1 cellular context compared by ENCODE assay signal in genomic region chr1:52842643-52843310, GRCh38.
TF ChIP-seq lines count a peak whose summit lies in the region.

ZYG11A (plus strand) TSS chr1:52842760; CDS start chr1:52842884, 124 bp downstream.

TF ChIP-seq in K562, 482 proteins besides CTCF, POLR2A, EP300 and RAD21 (continued from another document and continues in another):
- no peak for TF ChIP-seq DEAF1 (CRISPR knock-in tag; IDR thresholded peaks at IDR 0.05)
- TF ChIP-seq RB1 (IDR thresholded peaks at IDR 0.05; ENCODE audit: low read depth), result peak; percentile 85
- no peak for TF ChIP-seq E4F1 (CRISPR knock-in tag; IDR thresholded peaks at IDR 0.05; ENCODE audit: borderline replicate concordance)
- TF ChIP-seq CREB1 (IDR thresholded peaks at IDR 0.05), result peak; percentile 80
- TF ChIP-seq CREB1 (CRISPR knock-in tag; IDR thresholded peaks at IDR 0.05), result peak; percentile 67
- TF ChIP-seq ELF4 (CRISPR knock-in tag; IDR thresholded peaks at IDR 0.05), result no peak
- no peak; the same call in 1 of the 2 replicates for TF ChIP-seq LCOR (CRISPR knock-in tag; IDR thresholded peaks at IDR 0.05)
- 0 out of 2 replicates have a peak, but pooled peaks have one; percentile 9 for TF ChIP-seq PHF21A (IDR thresholded peaks at IDR 0.05; ENCODE audit: borderline replicate concordance, low read depth)
- TF ChIP-seq ARNT (IDR thresholded peaks at IDR 0.05), result no peak
- TF ChIP-seq ZNF444 (CRISPR knock-in tag; IDR thresholded peaks at IDR 0.05), result no peak
- no peak for TF ChIP-seq SMARCC2 (IDR thresholded peaks at IDR 0.05; ENCODE audit: low read depth)
- TF ChIP-seq SAP30 (IDR thresholded peaks at IDR 0.05; ENCODE audit: borderline replicate concordance, insufficient read depth, low read depth, low read length, poor library complexity, severe bottlenecking), result peak; percentile 87
- 0 out of 2 replicates have a peak, but pooled peaks have one; percentile 45 for TF ChIP-seq ZNF609 (CRISPR knock-in tag; IDR thresholded peaks at IDR 0.05; ENCODE audit: borderline replicate concordance)
- no peak for TF ChIP-seq TFE3 (CRISPR knock-in tag; IDR thresholded peaks at IDR 0.05)
- TF ChIP-seq ZNF212 (CRISPR knock-in tag; IDR thresholded peaks at IDR 0.05), result no peak
- no peak for TF ChIP-seq MCM3 (IDR thresholded peaks at IDR 0.05)
- no peak for TF ChIP-seq TGIF2 (CRISPR knock-in tag; IDR thresholded peaks at IDR 0.05)
- TF ChIP-seq CEBPB (tag; IDR thresholded peaks at IDR 0.05), result no peak
- TF ChIP-seq ZNF277 (CRISPR knock-in tag; IDR thresholded peaks at IDR 0.05; ENCODE audit: borderline replicate concordance), result no peak
- TF ChIP-seq ZNF184 (CRISPR knock-in tag; IDR thresholded peaks at IDR 0.05), result no peak
- no peak for TF ChIP-seq NCOA2 (IDR thresholded peaks at IDR 0.05; ENCODE audit: partially characterized antibody in 2 of 2)
- no peak for TF ChIP-seq FOXJ2 (tag; IDR thresholded peaks at IDR 0.05)
- peak; percentile 27; the same call in 1 of the 2 replicates for TF ChIP-seq CBFB (CRISPR knock-in tag; IDR thresholded peaks at IDR 0.05)
- TF ChIP-seq GABPB1 (CRISPR knock-in tag; IDR thresholded peaks at IDR 0.05), result peak; percentile 59
- no peak; the same call in 1 of the 2 replicates for TF ChIP-seq ZNF274 (IDR thresholded peaks at IDR 0.05; ENCODE audit: borderline replicate concordance, low read depth, low read length)
- TF ChIP-seq PRMT5 (CRISPR knock-in tag; IDR thresholded peaks at IDR 0.05), result 0 out of 2 replicates have a peak, but pooled peaks have one; percentile 46
- no peak for TF ChIP-seq FOXJ3 (CRISPR knock-in tag; IDR thresholded peaks at IDR 0.05)
- TF ChIP-seq CREB5 (CRISPR knock-in tag; IDR thresholded peaks at IDR 0.05), result no peak
- TF ChIP-seq ATF1 (CRISPR knock-in tag; IDR thresholded peaks at IDR 0.05), result peak; percentile 9; the same call in 1 of the 2 replicates
- peak; percentile 90 for TF ChIP-seq ATF1 (tag; IDR thresholded peaks at IDR 0.05)
- TF ChIP-seq ZC3H4 (CRISPR knock-in tag; IDR thresholded peaks at IDR 0.05; ENCODE audit: borderline replicate concordance), result no peak
- TF ChIP-seq SETDB1 (IDR thresholded peaks at IDR 0.05; ENCODE audit: low read length), result no peak
- no peak for TF ChIP-seq ZNF324 (CRISPR knock-in tag; IDR thresholded peaks at IDR 0.05)
- peak; percentile 84 for TF ChIP-seq ZNF224 (CRISPR knock-in tag; IDR thresholded peaks at IDR 0.05)
- no peak for TF ChIP-seq KHSRP (IDR thresholded peaks at IDR 0.05)
- peak; percentile 87; the same call in 1 of the 2 replicates for TF ChIP-seq HNRNPL (IDR thresholded peaks at IDR 0.05; ENCODE audit: low read depth, low read length)
- no peak for TF ChIP-seq ZMIZ1 (IDR thresholded peaks at IDR 0.05; ENCODE audit: low read depth in 2 of 2, low read length in 2 of 2)
- no peak for TF ChIP-seq ZNF124 (CRISPR knock-in tag; IDR thresholded peaks at IDR 0.05)
- peak; percentile 89 for TF ChIP-seq GMEB1 (CRISPR knock-in tag; IDR thresholded peaks at IDR 0.05)
- no peak for TF ChIP-seq ZNF668 (CRISPR knock-in tag; IDR thresholded peaks at IDR 0.05)
- TF ChIP-seq IRF9 (tag; IDR thresholded peaks at IDR 0.05), result no peak
